ENCODE assay signal across 10 cellular contexts in the genomic region with DNA sequence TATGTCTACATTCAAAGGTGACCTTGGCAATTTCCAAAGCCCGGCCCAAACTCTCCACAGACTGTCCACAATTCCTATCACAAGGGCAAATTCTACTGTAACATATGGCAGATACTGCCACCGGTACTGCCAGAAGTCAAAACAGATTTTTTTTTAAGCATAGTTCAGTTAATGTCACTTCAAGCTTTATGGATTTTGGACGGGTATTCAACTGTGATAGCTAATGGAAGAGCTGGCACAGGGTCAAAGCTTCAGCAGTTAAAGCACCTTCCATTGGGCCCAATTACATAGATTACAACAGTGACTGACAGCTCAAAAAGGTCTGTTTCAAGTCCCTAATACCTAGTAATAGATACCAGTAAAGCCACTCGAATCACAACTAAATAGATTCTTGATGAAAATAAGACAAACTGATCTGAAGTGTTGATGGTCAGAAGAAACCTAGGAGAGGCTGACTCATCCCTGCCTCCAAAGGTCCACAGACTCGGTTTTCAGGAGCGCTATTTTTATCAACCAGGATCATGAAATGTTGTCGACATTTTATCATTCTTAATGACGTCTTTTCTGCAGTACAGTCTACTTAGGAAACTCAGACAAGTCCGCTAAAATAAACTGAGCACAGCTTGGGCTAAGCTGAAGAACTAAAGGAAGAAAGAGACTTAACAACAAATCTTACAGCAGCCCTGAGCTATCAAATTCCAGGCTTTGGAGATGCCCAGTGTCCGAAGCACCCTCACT. TPM values are rescaled to one million over a fixed set of nuclear protein-coding genes. Genes with fewer than 3 reads are reported as not detected.
DNase-seq lines count a peak whose midpoint lies in the region; ATAC-seq and TF ChIP-seq lines count a peak whose summit lies in the region.
"Had no signal": no experiment of that assay in that cellular context is flagged by ENCODE, and none has a peak within 500 bp of the region (broad histone marks: within the 10 kb centered on the region; RNA-seq: fewer than 3 reads in every experiment).

No MANE protein-coding gene starts in this region.

- ATAC-seq in GM21576 (IDR thresholded peaks at IDR 0.05; ENCODE audit: unreplicated experiment): no peak

- H3K9me3 ChIP-seq in WERI-Rb-1 (ENCODE audit: severe bottlenecking) (no peaks in the 10 kb centered on the region), right atrium auricular region (no peaks in the 10 kb centered on the region), uterus (no peaks in the 10 kb centered on the region), Peyer's patch (no peaks in the 10 kb centered on the region)

- H3K27me3 ChIP-seq in WERI-Rb-1 (ENCODE audit: insufficient read depth, low read depth, severe bottlenecking): no peaks in the 10 kb centered on the region
- no peaks in the 10 kb centered on the region for H3K27me3 ChIP-seq in right atrium auricular region
- H3K27me3 ChIP-seq in uterus: no peaks in the 10 kb centered on the region
- no peaks in the 10 kb centered on the region for H3K27me3 ChIP-seq in Peyer's patch

- H3K36me3 ChIP-seq in WERI-Rb-1 (no peaks in the 10 kb centered on the region), right atrium auricular region (peaks cover 85% of the 10 kb centered on the region), uterus (no peaks in the 10 kb centered on the region), Peyer's patch (peaks cover 0 to 85% (median 3%) of the 10 kb centered on the region in 3 donors)

- no peak for TF ChIP-seq CTCF in WERI-Rb-1 (IDR thresholded peaks at IDR 0.05; ENCODE audit: low read depth, low read length)
- TF ChIP-seq CTCF in right atrium auricular region (IDR thresholded peaks at IDR 0.05): no peak
- TF ChIP-seq CTCF in uterus (IDR thresholded peaks at IDR 0.05): no peak
- TF ChIP-seq CTCF in Peyer's patch (IDR thresholded peaks at IDR 0.05): no peak

- intact Hi-C loops in uterus (cut with DNase I; ENCODE audit: low total_unique reads): no loop called here

- H3K4me1 ChIP-seq in right atrium auricular region: peaks cover 0 to 35% of the 10 kb centered on the region in 2 donors
- H3K4me1 ChIP-seq in uterus: peaks cover 0 to 2% of the 10 kb centered on the region in 2 donors
- H3K4me1 ChIP-seq in Peyer's patch: peaks cover 0 to 39% (median 2%) of the 10 kb centered on the region in 4 donors

- TF ChIP-seq POLR2A in uterus (IDR thresholded peaks at IDR 0.05) (no peak), Peyer's patch (IDR thresholded peaks at IDR 0.05) (no peak)

- DNase-seq in DMS 273 (lab: John Stamatoyannopoulos, UW; ENCODE audit: unreplicated experiment) (peak; percentile 27), DMS 273 treated with DMSO at 0.1 percent for 48 hours (lab: John Stamatoyannopoulos, UW) (no peak), WERI-Rb-1 (no peak), right atrium auricular region (ENCODE audit: low spot score) (no peak), uterus (no peak), superior temporal gyrus (ENCODE audit: extremely low spot score) (no peak), Peyer's patch (no peak)
- DNase-seq: SHP77 treated with DMSO at 0.1 percent for 48 hours had no signal

- H3K27ac ChIP-seq in WERI-Rb-1 (peak overlapping the region; percentile 43), right atrium auricular region (peak overlapping the region; percentile 38 to 58), uterus (peak overlapping the region; percentile 46 to 63), Peyer's patch (peak overlapping the region in 1 of 4 donors; percentile 19)
- H3K27ac ChIP-seq: 22Rv1 had no signal

- H3K4me3 ChIP-seq in WERI-Rb-1 (ENCODE audit: low read depth, low read length) (peak overlapping the region; percentile 36), right atrium auricular region (no peak overlapping the region), uterus (no peak overlapping the region), Peyer's patch (no peak overlapping the region)

RNA-seq across cellular contexts. Expression of a gene that starts 38.7 kb away (rescaled TPM):
- 100 to 1,000 TPM; 214 to 388 TPM for total RNA-seq in right atrium auricular region
- 100 to 1,000 TPM; 376 to 811 (median 549) TPM for total RNA-seq in uterus
- 100 to 1,000 TPM; 564 to 802 (median 681) TPM for total RNA-seq in Peyer's patch
